16 cellular contexts compared by ENCODE assay signal in the genomic region with DNA sequence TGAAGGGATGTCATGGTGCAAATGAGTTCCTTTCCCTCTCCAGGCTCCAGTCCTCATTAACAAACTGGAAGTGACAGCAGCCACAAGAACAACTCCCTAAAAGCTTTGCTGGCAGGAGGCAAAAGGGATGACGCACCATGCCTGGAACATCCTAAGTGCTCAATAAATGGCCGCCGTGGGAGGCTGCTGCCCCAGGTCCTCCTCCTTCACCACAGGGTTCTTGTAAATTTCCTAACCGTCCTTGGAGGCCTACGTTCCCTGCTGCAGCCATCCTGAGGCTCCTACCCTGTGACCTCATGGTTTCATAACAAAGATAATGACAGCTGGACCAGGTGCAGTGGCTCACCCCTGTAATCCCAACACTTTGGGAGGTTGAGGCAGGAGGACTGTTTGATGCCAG.
"Had no signal": no experiment of that assay in that cellular context is flagged by ENCODE, and none has a peak within 500 bp of the region (broad histone marks: within the 10 kb centered on the region; RNA-seq: fewer than 3 reads in every experiment).

No MANE protein-coding gene starts in this region.

- H3K4me3 ChIP-seq: colonic mucosa, gastroesophageal sphincter, heart left ventricle, mucosa of descending colon, neural progenitor cell had no signal

- H3K27me3 ChIP-seq: colonic mucosa, gastroesophageal sphincter, heart left ventricle, neural progenitor cell had no signal

- ATAC-seq: gastroesophageal sphincter, heart left ventricle, left ventricle myocardium superior, mucosa of descending colon had no signal

- H3K9me3 Mint-ChIP-seq: activated B cell treated with CpG ODN at 0.5 μM for 24 hours; memory B cell; neural progenitor cell; stimulated activated naive CD8-positive, alpha-beta T cell treated with anti-CD3 and anti-CD28 coated beads, Interleukin-15, amount 100 ng/mL, for 72 hours had no signal

- H3K4me3 Mint-ChIP-seq: activated B cell treated with CpG ODN at 0.5 μM for 24 hours; activated CD4-positive, alpha-beta memory T cell treated with anti-CD3 and anti-CD28 coated beads for 36 hours; activated naive CD4-positive, alpha-beta T cell treated with anti-CD3 and anti-CD28 coated beads for 36 hours; brain; memory B cell; neural progenitor cell; stimulated activated naive CD8-positive, alpha-beta T cell treated with anti-CD3 and anti-CD28 coated beads, Interleukin-15, amount 100 ng/mL, for 72 hours had no signal

- DNase-seq: activated B cell treated with CpG ODN at 0.5 μM for 24 hours; activated CD4-positive, alpha-beta T cell treated with anti-CD3 and anti-CD28 coated beads for 4 hours; central memory CD4-positive, alpha-beta T cell; colonic mucosa; heart left ventricle; left ventricle myocardium superior; mucosa of descending colon; naive B cell; stimulated activated naive CD8-positive, alpha-beta T cell treated with anti-CD3 and anti-CD28 coated beads, Interleukin-15, amount 100 ng/mL, for 72 hours; SW 1271 had no signal

- H3K27ac ChIP-seq: colonic mucosa, gastroesophageal sphincter, heart left ventricle, neural progenitor cell had no signal

- H3K36me3 Mint-ChIP-seq: activated CD4-positive, alpha-beta memory T cell treated with anti-CD3 and anti-CD28 coated beads for 36 hours; brain; memory B cell; naive B cell; neural progenitor cell had no signal

- H3K36me3 ChIP-seq: colonic mucosa, gastroesophageal sphincter, heart left ventricle, neural progenitor cell had no signal

- H3K9me3 ChIP-seq: colonic mucosa, gastroesophageal sphincter, mucosa of descending colon had no signal

- H3K27ac Mint-ChIP-seq: activated B cell treated with CpG ODN at 0.5 μM for 24 hours; activated CD4-positive, alpha-beta memory T cell treated with anti-CD3 and anti-CD28 coated beads for 36 hours; activated naive CD4-positive, alpha-beta T cell treated with anti-CD3 and anti-CD28 coated beads for 36 hours; brain; memory B cell; neural progenitor cell had no signal

- H3K4me1 Mint-ChIP-seq: brain, neural progenitor cell had no signal

- H3K4me1 ChIP-seq: colonic mucosa, gastroesophageal sphincter, heart left ventricle, neural progenitor cell had no signal

- H3K27me3 Mint-ChIP-seq: activated B cell treated with CpG ODN at 0.5 μM for 24 hours; activated CD4-positive, alpha-beta memory T cell treated with anti-CD3 and anti-CD28 coated beads for 36 hours; memory B cell; naive B cell; stimulated activated naive CD8-positive, alpha-beta T cell treated with anti-CD3 and anti-CD28 coated beads, Interleukin-15, amount 100 ng/mL, for 72 hours had no signal
